In the genomic region with DNA sequence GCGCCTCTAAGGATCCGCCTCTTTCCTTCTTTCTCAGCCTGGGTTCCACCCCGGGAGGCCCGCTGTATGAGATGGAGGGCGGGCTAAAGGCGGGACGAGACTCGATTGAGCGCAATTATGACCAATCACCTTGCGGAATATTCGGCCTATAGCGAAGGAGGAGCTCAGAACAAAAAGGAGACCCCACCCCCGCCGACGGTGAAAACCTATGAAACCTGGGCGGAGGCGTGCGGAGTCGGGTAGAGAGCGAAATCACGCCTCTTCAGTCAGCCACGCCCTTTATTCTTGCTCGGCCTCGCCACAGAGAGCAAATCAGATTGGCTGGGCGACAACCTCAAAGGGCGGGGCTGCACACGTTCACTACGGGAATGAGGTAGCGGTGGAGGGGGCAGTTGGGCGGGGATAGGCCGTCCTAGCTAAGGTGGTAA, we compare ENCODE assay signal across 8 cellular contexts. TPM values are rescaled to one million over a fixed set of nuclear protein-coding genes. Genes with fewer than 3 reads are reported as not detected.
DNase-seq lines count a peak whose midpoint lies in the region; ATAC-seq, FAIRE-seq and TF ChIP-seq lines count a peak whose summit lies in the region.

No MANE protein-coding gene starts in this region.

- peak overlapping the region; percentile 99 for H3K9ac ChIP-seq in astrocyte (ENCODE audit: low read length)

- in situ Hi-C loops in GM13977 (cut with MboI; ENCODE audit: low pct_unique_long_range_greater_than_20kb, low sequenced_read_pairs, unreplicated experiment), result no loop called here

- peaks cover 61% of the 10 kb centered on the region for H4K20me1 ChIP-seq in astrocyte (ENCODE audit: insufficient read depth, low read length)

- H3K27ac ChIP-seq in astrocyte (ENCODE audit: low read depth, low read length) (peak overlapping the region; percentile 99), right cardiac atrium (ENCODE audit: low read length) (peak overlapping the region; percentile 97), uterus (peak overlapping the region; percentile 95)

- WGBS in right cardiac atrium, result under 1% methylated on average over 31 of the region's 31 CpGs

- peaks cover 11% of the 10 kb centered on the region for H3K36me3 ChIP-seq in astrocyte (ENCODE audit: insufficient read depth, low read length)
- no peaks in the 10 kb centered on the region for H3K36me3 ChIP-seq in uterus

- H3K27me3 ChIP-seq in astrocyte (ENCODE audit: insufficient read depth, low read length) (no peaks in the 10 kb centered on the region), right cardiac atrium (ENCODE audit: control insufficient read depth, insufficient read depth) (no peaks in the 10 kb centered on the region), uterus (no peaks in the 10 kb centered on the region)

- TF ChIP-seq CTCF in GM13977 (IDR thresholded peaks at IDR 0.05; ENCODE audit: extremely low read depth, insufficient read depth, missing control alignments) (no peak), astrocyte (IDR thresholded peaks at IDR 0.05; ENCODE audit: insufficient read depth, low read depth, low read length) (no peak), uterus (IDR thresholded peaks at IDR 0.05) (no peak)

- peaks cover 26% of the 10 kb centered on the region for H3K4me1 Mint-ChIP-seq in T-helper 2 cell treated with Interferon-gamma antibody and Interleukin-4, amounts not matched to agents 5 μg/mL and 100 μg/mL, for 36 hours (ENCODE audit: low read depth)
- peaks cover 29% of the 10 kb centered on the region for H3K4me1 Mint-ChIP-seq in astrocyte (ENCODE audit: low read depth, unreplicated experiment)

- H3K4me3 Mint-ChIP-seq in T-helper 2 cell treated with Interferon-gamma antibody and Interleukin-4, amounts not matched to agents 5 μg/mL and 100 μg/mL, for 36 hours, result peak overlapping the region; percentile 95
- peak overlapping the region; percentile 90 for H3K4me3 Mint-ChIP-seq in astrocyte (ENCODE audit: unreplicated experiment)

- H3K4me3 ChIP-seq in astrocyte (ENCODE audit: insufficient read depth, low read depth, low read length) (peak overlapping the region; percentile 75), right cardiac atrium (ENCODE audit: low read length) (peak overlapping the region; percentile 84), uterus (peak overlapping the region; percentile 47 to 87)

- H3K9me3 ChIP-seq in astrocyte (ENCODE audit: insufficient read depth, low read depth, low read length) (no peaks in the 10 kb centered on the region), right cardiac atrium (ENCODE audit: control insufficient read depth, low read length) (no peaks in the 10 kb centered on the region), uterus (no peaks in the 10 kb centered on the region)

- peak; percentile 87 for ATAC-seq in HG02885 (IDR thresholded peaks at IDR 0.05; ENCODE audit: poor library complexity, unreplicated experiment)
- ATAC-seq in right cardiac atrium, result peak; percentile 93 to 94

- H3K9me3 Mint-ChIP-seq in T-helper 2 cell treated with Interferon-gamma antibody and Interleukin-4, amounts not matched to agents 5 μg/mL and 100 μg/mL, for 36 hours, result no peaks in the 10 kb centered on the region
- H3K9me3 Mint-ChIP-seq in astrocyte (ENCODE audit: unreplicated experiment), result peaks cover 3% of the 10 kb centered on the region

- peak in 1 of 2 donors; percentile 6 for TF ChIP-seq POLR2A in uterus (IDR thresholded peaks at IDR 0.05)

- intact Hi-C loops in right cardiac atrium (cut with DNase I) (no loop called here), uterus (cut with DNase I; ENCODE audit: low total_unique reads) (no loop called here)

- peaks cover 42% of the 10 kb centered on the region for H3K36me3 Mint-ChIP-seq in T-helper 2 cell treated with Interferon-gamma antibody and Interleukin-4, amounts not matched to agents 5 μg/mL and 100 μg/mL, for 36 hours (ENCODE audit: low read depth)
- peaks cover 16% of the 10 kb centered on the region for H3K36me3 Mint-ChIP-seq in astrocyte (ENCODE audit: low read depth, unreplicated experiment)

- peaks cover 42% of the 10 kb centered on the region for H3K79me2 ChIP-seq in astrocyte (ENCODE audit: insufficient read depth, low read length)

- H3K27me3 Mint-ChIP-seq in T-helper 2 cell treated with Interferon-gamma antibody and Interleukin-4, amounts not matched to agents 5 μg/mL and 100 μg/mL, for 36 hours (ENCODE audit: low read depth), result no peaks in the 10 kb centered on the region
- no peaks in the 10 kb centered on the region for H3K27me3 Mint-ChIP-seq in astrocyte (ENCODE audit: low read depth, unreplicated experiment)

- H3K27ac Mint-ChIP-seq in T-helper 2 cell treated with Interferon-gamma antibody and Interleukin-4, amounts not matched to agents 5 μg/mL and 100 μg/mL, for 36 hours, result peak overlapping the region; percentile 99
- peak overlapping the region; percentile 96 for H3K27ac Mint-ChIP-seq in astrocyte (ENCODE audit: unreplicated experiment)

- peak; percentile 96 for DNase-seq in GM13977 (ENCODE audit: low spot score)
- DNase-seq in NCI-H1694 treated with DMSO at 0.1 percent for 48 hours (lab: John Stamatoyannopoulos, UW), result peak; percentile 98
- peak; percentile 94 for DNase-seq in T-helper 2 cell treated with Interferon-gamma antibody and Interleukin-4, amounts not matched to agents 5 μg/mL and 100 μg/mL, for 36 hours (ENCODE audit: low spot score)
- DNase-seq in astrocyte (ENCODE audit: low read depth), result peak; percentile 97
- DNase-seq in right cardiac atrium, result peak; percentile 98
- DNase-seq in pulmonary artery endothelial cell (ENCODE audit: low read depth, low spot score), result peak; percentile 96
- DNase-seq in uterus, result peak; percentile 99 to 100

- H2AFZ ChIP-seq in astrocyte (ENCODE audit: low read depth, low read length), result peak overlapping the region; percentile 78

- H3K4me2 ChIP-seq in astrocyte (ENCODE audit: low read length), result peak overlapping the region; percentile 90

- H3K4me1 ChIP-seq in astrocyte (ENCODE audit: insufficient read depth, low read length), result peaks cover 22% of the 10 kb centered on the region
- peaks cover 7% of the 10 kb centered on the region for H3K4me1 ChIP-seq in right cardiac atrium (ENCODE audit: control insufficient read depth, insufficient read depth, low read length)
- H3K4me1 ChIP-seq in uterus, result peaks cover 0 to 11% of the 10 kb centered on the region in 2 donors

- FAIRE-seq in astrocyte (lab: Jason Lieb, UNC), result peak; percentile 89

RNA-seq across cellular contexts. Expression of a gene that starts 0.6 kb away (rescaled TPM):
- total RNA-seq in astrocyte (110 and 128 TPM in 2 replicates), right cardiac atrium (100 to 1,000 TPM; 108 to 164 (median 120) TPM), pulmonary artery endothelial cell (61.3 and 75.9 TPM in 2 replicates), uterus (10 to 100 TPM; 23.2 to 80.5 (median 74.3) TPM)
- polyA plus RNA-seq in right cardiac atrium, result 104 TPM

RNA-seq across cellular contexts. Expression of a gene that starts 14.9 kb away (rescaled TPM):
- total RNA-seq in astrocyte (75.7 and 80.8 TPM in 2 replicates), right cardiac atrium (10 to 100 TPM; 59.6 to 70.4 (median 60.9) TPM), pulmonary artery endothelial cell (21.2 and 35.9 TPM in 2 replicates), uterus (100 to 1,000 TPM in 3 of 4 donors, 10 to 100 TPM in 1; 53.2 to 181 (median 135) TPM)
- polyA plus RNA-seq in right cardiac atrium, result 28.3 TPM

RNA-seq across cellular contexts. Expression of a gene that starts 24.2 kb away (rescaled TPM):
- total RNA-seq in astrocyte, result 232 and 244 TPM in 2 replicates
- 100 to 1,000 TPM; 109 to 130 (median 114) TPM for total RNA-seq in right cardiac atrium
- polyA plus RNA-seq in right cardiac atrium, result 79.5 TPM
- total RNA-seq in pulmonary artery endothelial cell, result 134 and 168 TPM in 2 replicates
- total RNA-seq in uterus, result 100 to 1,000 TPM in 3 of 4 donors, 10 to 100 TPM in 1; 72.9 to 187 (median 149) TPM

Comparison
In these comparisons a context has a peak if more than half of its experiments do, and no peak if none do; other contexts are left out.
1. Peak in every context shown above with its lines: DNase-seq, ATAC-seq, H3K4me3 ChIP-seq and H3K27ac ChIP-seq.